In genomic region chr7:129423700-129424410, GRCh38 we compare ENCODE assay signal across 18 cellular contexts.
A peak's percentile ranks its signal among the peaks of the same experiment; 100 is the strongest.
DNase-seq lines count a peak whose midpoint lies in the region; ATAC-seq and TF ChIP-seq lines count a peak whose summit lies in the region.
"Had no signal": no experiment of that assay in that cellular context is flagged by ENCODE, and none has a peak within 500 bp of the region (broad histone marks: within the 10 kb centered on the region; RNA-seq: fewer than 3 reads in every experiment).

No MANE protein-coding gene starts in this region.

- no peak for TF ChIP-seq CTCF in LNCaP clone FGC (IDR thresholded peaks at IDR 0.05; ENCODE audit: control insufficient read depth, extremely low read depth, insufficient read depth)
- TF ChIP-seq CTCF in RWPE2 (IDR thresholded peaks at IDR 0.05; ENCODE audit: poor library complexity, severe bottlenecking) = no peak
- no peak for TF ChIP-seq CTCF in epithelial cell of esophagus (IDR thresholded peaks at IDR 0.05; ENCODE audit: insufficient read depth, low read depth, low read length, missing control alignments)

- H3K36me3 ChIP-seq in RWPE2 (ENCODE audit: low read depth) = no peaks in the 10 kb centered on the region
- H3K36me3 ChIP-seq: right atrium auricular region had no signal

- H3K4me3 ChIP-seq in LNCaP clone FGC (ENCODE audit: low read depth, low read length) (no peak overlapping the region), RWPE2 (ENCODE audit: severe bottlenecking) (no peak overlapping the region), epithelial cell of esophagus (ENCODE audit: low read length) (no peak overlapping the region)
- H3K4me3 ChIP-seq: esophagus muscularis mucosa, HAP-1, hepatocyte, mucosa of descending colon, right atrium auricular region had no signal

- no peaks in the 10 kb centered on the region for H3K9me3 ChIP-seq in RWPE2 (ENCODE audit: severe bottlenecking)
- H3K9me3 ChIP-seq: esophagus muscularis mucosa, HAP-1, mucosa of descending colon, right atrium auricular region had no signal

- no peaks in the 10 kb centered on the region for H3K27me3 ChIP-seq in RWPE2 (ENCODE audit: insufficient read depth, poor library complexity, severe bottlenecking)
- H3K27me3 ChIP-seq: esophagus muscularis mucosa, hepatocyte, right atrium auricular region had no signal

- H3K4me1 ChIP-seq in RWPE2 (ENCODE audit: insufficient read depth, poor library complexity, severe bottlenecking) = no peaks in the 10 kb centered on the region
- H3K4me1 ChIP-seq: HAP-1, right atrium auricular region had no signal

- H3K27ac ChIP-seq in RWPE2 (ENCODE audit: poor library complexity, severe bottlenecking) = no peak overlapping the region
- H3K27ac ChIP-seq: esophagus muscularis mucosa, hepatocyte, right atrium auricular region had no signal

- ATAC-seq in RWPE2 (ENCODE audit: low read depth) (0 out of 3 replicates have a peak, but pooled peaks have one; percentile 31), GM18498 (IDR thresholded peaks at IDR 0.05; ENCODE audit: unreplicated experiment) (no peak)
- ATAC-seq: activated CD4-positive, alpha-beta T cell treated with anti-CD3 and anti-CD28 coated beads for 36 hours; mucosa of descending colon had no signal

- DNase-seq in COLO829 (ENCODE audit: low spot score) (peak; percentile 76), LNCaP clone FGC (ENCODE audit: low read depth) (peak; percentile 72), RWPE2 (ENCODE audit: low spot score) (no peak), epithelial cell of esophagus (ENCODE audit: low read depth) (peak; percentile 76), hippocampal formation (lab: John Stamatoyannopoulos, UW) (no peak), NCI-H2196 treated with DMSO at 0.1 percent for 48 hours (lab: John Stamatoyannopoulos, UW; ENCODE audit: unreplicated experiment) (no peak), cerebellar cortex (ENCODE audit: low spot score) (no peak)
- DNase-seq: activated CD4-positive, alpha-beta T cell treated with anti-CD3 and anti-CD28 coated beads for 36 hours; activated CD8-positive, alpha-beta memory T cell treated with anti-CD3 and anti-CD28 coated beads, Interleukin-2, amount 50 U/mL, for 48 hours; activated naive CD4-positive, alpha-beta T cell treated with Interleukin-2 at 50 U/mL for 16 hours; mucosa of descending colon; NCI-H2029; Right ventricle myocardium superior had no signal

Comparison
In these comparisons a context has a peak if more than half of its experiments do, and no peak if none do; other contexts are left out.
1. DNase-seq: peak in COLO829 (single experiment), LNCaP clone FGC (single experiment) and epithelial cell of esophagus (single experiment); none in RWPE2 (single experiment), hippocampal formation (0 of 2), NCI-H2196 treated with DMSO at 0.1 percent for 48 hours (single experiment) and cerebellar cortex (single experiment).